ENCODE assay signal across 1 cellular context in the genomic region with DNA sequence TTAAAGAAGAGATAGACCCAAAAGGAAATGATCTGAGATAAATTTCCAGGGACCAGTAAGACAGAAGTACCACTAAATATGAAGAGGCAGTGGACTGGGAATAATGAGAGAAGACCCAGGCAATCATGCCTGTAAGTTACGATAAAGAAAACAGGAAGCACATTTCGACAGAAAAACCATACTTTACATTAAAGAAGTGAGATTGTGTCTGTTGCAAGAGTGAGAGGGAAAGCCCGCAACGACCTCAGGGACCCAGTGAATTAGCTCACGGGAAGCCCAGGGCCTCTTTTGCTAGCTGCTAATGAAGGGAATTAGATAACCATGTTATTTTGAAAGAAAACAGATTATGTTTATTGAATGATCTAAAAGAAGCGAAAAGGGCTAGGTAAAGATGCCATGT.
TF ChIP-seq lines count a peak whose summit lies in the region.

No MANE protein-coding gene starts in this region.

TF ChIP-seq in GM12878, 131 proteins besides CTCF, POLR2A, EP300 and RAD21 (continued from another document and continues in another):
- TF ChIP-seq SKIL (IDR thresholded peaks at IDR 0.05; ENCODE audit: low read depth, poor library complexity, severe bottlenecking) (peak; percentile 39), ZNF217 (IDR thresholded peaks at IDR 0.05) (no peak), PKNOX1 (IDR thresholded peaks at IDR 0.05) (no peak), ETV6 (conservative IDR thresholded peaks at IDR 0.05 in 1 of 2, IDR thresholded peaks at IDR 0.05 in 1 of 2; ENCODE audit: borderline replicate concordance in 1 of 2, low read depth in 1 of 2) (no peak; a peak in 1 of 4 replicates), ESRRA (IDR thresholded peaks at IDR 0.05; ENCODE audit: low read length) (no peak), IKZF2 (IDR thresholded peaks at IDR 0.05) (peak; percentile 55 to 63; a peak in 3 of 4 replicates), SREBF1 (IDR thresholded peaks at IDR 0.05; ENCODE audit: low read length) (no peak), RELB (IDR thresholded peaks at IDR 0.05; ENCODE audit: low read depth) (peak; percentile 49; the same call in 1 of the 2 replicates), TBL1XR1 (IDR thresholded peaks at IDR 0.05; ENCODE audit: low read depth, low read length) (no peak), TARDBP (IDR thresholded peaks at IDR 0.05; ENCODE audit: borderline replicate concordance) (no peak), SUZ12 (IDR thresholded peaks at IDR 0.05; ENCODE audit: unreplicated experiment) (no peak), MEF2A (IDR thresholded peaks at IDR 0.05; ENCODE audit: insufficient read depth, low read depth, low read length) (no peak), SMARCA5 (IDR thresholded peaks at IDR 0.05) (no peak), ZNF24 (IDR thresholded peaks at IDR 0.05) (no peak), TAF1 (IDR thresholded peaks at IDR 0.05; ENCODE audit: borderline replicate concordance, low read depth, low read length) (no peak), ATF7 (IDR thresholded peaks at IDR 0.05; ENCODE audit: low read depth) (peak; percentile 66), ZNF592 (IDR thresholded peaks at IDR 0.05) (no peak), RB1 (IDR thresholded peaks at IDR 0.05; ENCODE audit: borderline replicate concordance) (no peak), RBBP5 (conservative IDR thresholded peaks at IDR 0.05) (no peak), USF2 (IDR thresholded peaks at IDR 0.05; ENCODE audit: borderline replicate concordance, low read depth, low read length) (no peak), CUX1 (IDR thresholded peaks at IDR 0.05; ENCODE audit: insufficient replicate concordance, low read depth, low read length) (no peak), SUPT20H (IDR thresholded peaks at IDR 0.05; ENCODE audit: borderline replicate concordance, control insufficient read depth, low read depth, low read length) (no peak)
- TF ChIP-seq, protein P1, sequence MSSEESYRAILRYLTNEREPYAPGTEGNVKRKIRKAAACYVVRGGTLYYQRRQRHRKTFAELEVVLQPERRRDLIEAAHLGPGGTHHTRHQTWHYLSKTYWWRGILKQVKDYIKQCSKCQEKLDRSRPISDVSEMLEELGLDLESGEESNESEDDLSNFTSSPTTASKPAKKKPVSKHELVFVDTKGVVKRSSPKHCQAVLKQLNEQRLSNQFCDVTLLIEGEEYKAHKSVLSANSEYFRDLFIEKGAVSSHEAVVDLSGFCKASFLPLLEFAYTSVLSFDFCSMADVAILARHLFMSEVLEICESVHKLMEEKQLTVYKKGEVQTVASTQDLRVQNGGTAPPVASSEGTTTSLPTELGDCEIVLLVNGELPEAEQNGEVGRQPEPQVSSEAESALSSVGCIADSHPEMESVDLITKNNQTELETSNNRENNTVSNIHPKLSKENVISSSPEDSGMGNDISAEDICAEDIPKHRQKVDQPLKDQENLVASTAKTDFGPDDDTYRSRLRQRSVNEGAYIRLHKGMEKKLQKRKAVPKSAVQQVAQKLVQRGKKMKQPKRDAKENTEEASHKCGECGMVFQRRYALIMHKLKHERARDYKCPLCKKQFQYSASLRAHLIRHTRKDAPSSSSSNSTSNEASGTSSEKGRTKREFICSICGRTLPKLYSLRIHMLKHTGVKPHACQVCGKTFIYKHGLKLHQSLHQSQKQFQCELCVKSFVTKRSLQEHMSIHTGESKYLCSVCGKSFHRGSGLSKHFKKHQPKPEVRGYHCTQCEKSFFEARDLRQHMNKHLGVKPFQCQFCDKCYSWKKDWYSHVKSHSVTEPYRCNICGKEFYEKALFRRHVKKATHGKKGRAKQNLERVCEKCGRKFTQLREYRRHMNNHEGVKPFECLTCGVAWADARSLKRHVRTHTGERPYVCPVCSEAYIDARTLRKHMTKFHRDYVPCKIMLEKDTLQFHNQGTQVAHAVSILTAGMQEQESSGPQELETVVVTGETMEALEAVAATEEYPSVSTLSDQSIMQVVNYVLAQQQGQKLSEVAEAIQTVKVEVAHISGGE (CRISPR knock-in tag; IDR thresholded peaks at IDR 0.05): no peak
- TF ChIP-seq, protein P2, sequence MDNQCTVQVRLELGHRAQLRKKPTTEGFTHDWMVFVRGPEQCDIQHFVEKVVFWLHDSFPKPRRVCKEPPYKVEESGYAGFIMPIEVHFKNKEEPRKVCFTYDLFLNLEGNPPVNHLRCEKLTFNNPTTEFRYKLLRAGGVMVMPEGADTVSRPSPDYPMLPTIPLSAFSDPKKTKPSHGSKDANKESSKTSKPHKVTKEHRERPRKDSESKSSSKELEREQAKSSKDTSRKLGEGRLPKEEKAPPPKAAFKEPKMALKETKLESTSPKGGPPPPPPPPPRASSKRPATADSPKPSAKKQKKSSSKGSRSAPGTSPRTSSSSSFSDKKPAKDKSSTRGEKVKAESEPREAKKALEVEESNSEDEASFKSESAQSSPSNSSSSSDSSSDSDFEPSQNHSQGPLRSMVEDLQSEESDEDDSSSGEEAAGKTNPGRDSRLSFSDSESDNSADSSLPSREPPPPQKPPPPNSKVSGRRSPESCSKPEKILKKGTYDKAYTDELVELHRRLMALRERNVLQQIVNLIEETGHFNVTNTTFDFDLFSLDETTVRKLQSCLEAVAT (IDR thresholded peaks at IDR 0.05): no peak
- TF ChIP-seq, protein P3, sequence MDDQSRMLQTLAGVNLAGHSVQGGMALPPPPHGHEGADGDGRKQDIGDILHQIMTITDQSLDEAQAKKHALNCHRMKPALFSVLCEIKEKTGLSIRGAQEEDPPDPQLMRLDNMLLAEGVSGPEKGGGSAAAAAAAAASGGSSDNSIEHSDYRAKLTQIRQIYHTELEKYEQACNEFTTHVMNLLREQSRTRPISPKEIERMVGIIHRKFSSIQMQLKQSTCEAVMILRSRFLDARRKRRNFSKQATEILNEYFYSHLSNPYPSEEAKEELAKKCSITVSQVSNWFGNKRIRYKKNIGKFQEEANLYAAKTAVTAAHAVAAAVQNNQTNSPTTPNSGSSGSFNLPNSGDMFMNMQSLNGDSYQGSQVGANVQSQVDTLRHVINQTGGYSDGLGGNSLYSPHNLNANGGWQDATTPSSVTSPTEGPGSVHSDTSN (IDR thresholded peaks at IDR 0.05; ENCODE audit: insufficient replicate concordance, low read depth, low read length): no peak
